In genomic region chr19:39413903-39414608, GRCh38 we compare ENCODE assay signal across 8 cellular contexts. TPM values are rescaled to one million over a fixed set of nuclear protein-coding genes. Genes with fewer than 3 reads are reported as not detected.
DNase-seq lines count a peak whose midpoint lies in the region; ATAC-seq and TF ChIP-seq lines count a peak whose summit lies in the region.

No MANE protein-coding gene starts in this region.

- ATAC-seq in HG03025 (IDR thresholded peaks at IDR 0.05; ENCODE audit: low FRiP score, unreplicated experiment) = no peak

- no peaks in the 10 kb centered on the region for H3K9me3 Mint-ChIP-seq in Calu3 (ENCODE audit: low read depth, unreplicated experiment)

- BruUV-seq in Calu3 (replicated peaks; lab: Mats Ljungman, UMichigan) = no TSS peak

- peak overlapping the region; percentile 20 for H2AK5ac ChIP-seq in mesendoderm (ENCODE audit: low read length)

- peaks cover 31% of the 10 kb centered on the region for H3K79me2 ChIP-seq in mesendoderm (ENCODE audit: control insufficient read depth, insufficient read depth, low read length)

- H3K4me3 ChIP-seq in choroid plexus epithelial cell (ENCODE audit: low read depth, low read length) (peak overlapping the region; percentile 86), mesendoderm (ENCODE audit: low read length) (peak overlapping the region; percentile 84)

- H3K79me1 ChIP-seq in mesendoderm (ENCODE audit: low read length) = peaks cover 22% of the 10 kb centered on the region

- no peak overlapping the region for H4K8ac ChIP-seq in mesendoderm (ENCODE audit: low read depth, low read length)

- H3K56ac ChIP-seq in mesendoderm (ENCODE audit: low read length) = peak overlapping the region; percentile 86

- peak overlapping the region; percentile 95 for H3K27ac ChIP-seq in KOPT-K1 (ENCODE audit: low read depth, low read length, poor library complexity, severe bottlenecking)
- peak overlapping the region; percentile 88 for H3K27ac ChIP-seq in mesendoderm (ENCODE audit: low read depth, low read length)

- H3K4me1 Mint-ChIP-seq in Calu3 (ENCODE audit: low read depth, unreplicated experiment) = peaks cover 34% of the 10 kb centered on the region

- no peak overlapping the region for H2BK15ac ChIP-seq in mesendoderm (replicated peaks; ENCODE audit: low read depth)

- no peaks in the 10 kb centered on the region for H3K9me3 ChIP-seq in KOPT-K1 (ENCODE audit: insufficient read depth, low read length, poor library complexity, severe bottlenecking)

- H3K4me1 ChIP-seq in mesendoderm (ENCODE audit: control insufficient read depth, low read depth, low read length) = peaks cover 12% of the 10 kb centered on the region

- CTCF ChIA-PET in Calu3 (lab: Charles Lee) = interaction anchor here (0.6 to 1.7 kb wide), 6 partner anchors 12 to 67 kb away, joined by 3 to 9 read pairs (median 4); partner anchors contain the start of gene TIMM50

- H3K9ac ChIP-seq in mesendoderm (ENCODE audit: low read length) = peak overlapping the region; percentile 98

- H2BK5ac ChIP-seq in mesendoderm (ENCODE audit: low read length) = no peak overlapping the region

- H4K5ac ChIP-seq in mesendoderm (ENCODE audit: low read length) = no peak overlapping the region

- no peak overlapping the region for H2BK120ac ChIP-seq in mesendoderm (ENCODE audit: low read depth, low read length)

- TF ChIP-seq CTCF in Calu3 (IDR thresholded peaks at IDR 0.05; ENCODE audit: unreplicated experiment) (peak; percentile 23), choroid plexus epithelial cell (conservative IDR thresholded peaks at IDR 0.05; ENCODE audit: low read depth, low read length) (peak; percentile 35)

- no peaks in the 10 kb centered on the region for H3K27me3 ChIP-seq in mesendoderm (ENCODE audit: insufficient read depth, low read length, poor library complexity)

- H3K4ac ChIP-seq in mesendoderm (ENCODE audit: low read depth, low read length) = peak overlapping the region; percentile 98

- intact Hi-C loops in Calu3 (cut with micrococcal nuclease; ENCODE audit: unreplicated experiment) = loop anchor here (2.0 to 5.0 kb wide), 2 partner anchors 17 to 292 kb away; no protein-coding TSS in a partner anchor

- H3K36me3 ChIP-seq in KOPT-K1 (ENCODE audit: insufficient read depth, low read length) = peaks cover 42% of the 10 kb centered on the region; the same call in 1 of the 2 replicates
- H3K36me3 ChIP-seq in mesendoderm (ENCODE audit: control insufficient read depth, insufficient read depth, low read length) = peaks cover 5% of the 10 kb centered on the region

- H3K4me2 ChIP-seq in mesendoderm (ENCODE audit: low read length) = peak overlapping the region; percentile 56

- H3K36me3 Mint-ChIP-seq in Calu3 (ENCODE audit: insufficient read depth, unreplicated experiment) = peaks cover 66% of the 10 kb centered on the region

- WGBS in mesendoderm (ENCODE audit: extremely low coverage, insufficient coverage, low lambda C conversion rate) = no CpG with 5 or more reads among the region's 18 CpGs

- H3K27me3 Mint-ChIP-seq in Calu3 (ENCODE audit: unreplicated experiment) = no peaks in the 10 kb centered on the region

- H3K4me3 Mint-ChIP-seq in Calu3 (ENCODE audit: low read depth, unreplicated experiment) = peak overlapping the region; percentile 77

- peak overlapping the region; percentile 64 for H3K27ac Mint-ChIP-seq in Calu3 (ENCODE audit: unreplicated experiment)

- DNase-seq in Calu3 (peak; percentile 60), choroid plexus epithelial cell (ENCODE audit: low read depth) (no peak), mesendoderm (peak; percentile 59), NCI-H446 (lab: John Stamatoyannopoulos, UW) (no peak), NCI-H2029 treated with DMSO at 0.1 percent for 48 hours (lab: John Stamatoyannopoulos, UW) (no peak), RKO (ENCODE audit: low spot score) (no peak)

- peak overlapping the region; percentile 98 for H3K18ac ChIP-seq in mesendoderm (ENCODE audit: low read length)

- H3K23ac ChIP-seq in mesendoderm (ENCODE audit: low read length) = peak overlapping the region; percentile 29

RNA-seq across cellular contexts. Expression of gene PLEKHG2, which starts 1.6 kb away (rescaled TPM):
- total RNA-seq in Calu3 (2022) = 64.1 and 65.3 TPM in 2 replicates
- polyA plus RNA-seq in mesendoderm (2013, experiment 1 of 2) = 52.8 TPM
- 49.8 TPM for polyA plus RNA-seq in mesendoderm (2013, experiment 2 of 2)

RNA-seq across cellular contexts. Expression of gene ZFP36, which starts 7.4 kb away (rescaled TPM):
- 70.8 and 107 TPM in 2 replicates for total RNA-seq in Calu3 (2022)
- 13.9 TPM for polyA plus RNA-seq in mesendoderm (2013, experiment 1 of 2)
- polyA plus RNA-seq in mesendoderm (2013, experiment 2 of 2) = 13.7 TPM

RNA-seq across cellular contexts. Expression of gene RPS16, which starts 21.7 kb away (rescaled TPM):
- total RNA-seq in Calu3 (2022) = 1,912 and 1,929 TPM in 2 replicates
- polyA plus RNA-seq in mesendoderm (2013, experiment 1 of 2) = 4,239 TPM
- 4,455 TPM for polyA plus RNA-seq in mesendoderm (2013, experiment 2 of 2)

RNA-seq across cellular contexts. Expression of gene MED29, which starts 22.9 kb away (rescaled TPM):
- total RNA-seq in Calu3 (2022) = 56.8 and 66.6 TPM in 2 replicates
- polyA plus RNA-seq in mesendoderm (2013, experiment 1 of 2) = 29.0 TPM
- 27.7 TPM for polyA plus RNA-seq in mesendoderm (2013, experiment 2 of 2)

RNA-seq across cellular contexts. Expression of gene PAF1, which starts 23.1 kb away (rescaled TPM):
- total RNA-seq in Calu3 (2022) = 64.3 and 72.7 TPM in 2 replicates
- polyA plus RNA-seq in mesendoderm (2013, experiment 1 of 2) = 36.9 TPM
- 36.2 TPM for polyA plus RNA-seq in mesendoderm (2013, experiment 2 of 2)

Comparison
In these comparisons a context has a peak if more than half of its experiments do, and no peak if none do; other contexts are left out.
1. DNase-seq: peak in Calu3 (single experiment) and mesendoderm (single experiment); none in choroid plexus epithelial cell (single experiment), NCI-H446 (0 of 2), NCI-H2029 treated with DMSO at 0.1 percent for 48 hours (single experiment) and RKO (single experiment).